ENCODE assay signal across 17 cellular contexts in genomic region chr12:64685605-64686004, GRCh38.
DNase-seq lines count a peak whose midpoint lies in the region; ATAC-seq and TF ChIP-seq lines count a peak whose summit lies in the region.
"Had no signal": no experiment of that assay in that cellular context is flagged by ENCODE, and none has a peak within 500 bp of the region (broad histone marks: within the 10 kb centered on the region; RNA-seq: fewer than 3 reads in every experiment).

No MANE protein-coding gene starts in this region.

- H3K27me3 Mint-ChIP-seq in activated naive CD8-positive, alpha-beta T cell = no peaks in the 10 kb centered on the region
- no peaks in the 10 kb centered on the region for H3K27me3 Mint-ChIP-seq in activated naive CD8-positive, alpha-beta T cell treated with anti-CD3 and anti-CD28 coated beads, Interleukin-2, amount 50 U/mL, for 24 hours
- no peaks in the 10 kb centered on the region for H3K27me3 Mint-ChIP-seq in T-cell
- no peaks in the 10 kb centered on the region for H3K27me3 Mint-ChIP-seq in effector memory CD8-positive, alpha-beta T cell

- WGBS in lower leg skin, 2 donors = 94 to 95% methylated on average over 15 of the region's 15 CpGs

- POLR2A ChIA-PET in T-cell (lab: Charles Lee) = interaction anchor here (0.7 to 1.4 kb wide), 3 partner anchors 15 to 34 kb away, joined by 3 to 6 read pairs (median 6); no protein-coding TSS in a partner anchor

- H3K4me1 Mint-ChIP-seq in activated naive CD8-positive, alpha-beta T cell (ENCODE audit: low read depth) = peaks cover 85% of the 10 kb centered on the region
- peaks cover 81% of the 10 kb centered on the region for H3K4me1 Mint-ChIP-seq in activated naive CD8-positive, alpha-beta T cell treated with anti-CD3 and anti-CD28 coated beads, Interleukin-2, amount 50 U/mL, for 24 hours
- peaks cover 81 to 93% (median 91%) of the 10 kb centered on the region in 3 donors for H3K4me1 Mint-ChIP-seq in T-cell
- peaks cover 47 to 62% of the 10 kb centered on the region in 2 donors for H3K4me1 Mint-ChIP-seq in effector memory CD8-positive, alpha-beta T cell (ENCODE audit: low read depth in 2 of 2)

- H3K9me3 Mint-ChIP-seq in activated naive CD8-positive, alpha-beta T cell (ENCODE audit: low read depth) = no peaks in the 10 kb centered on the region
- H3K9me3 Mint-ChIP-seq in activated naive CD8-positive, alpha-beta T cell treated with anti-CD3 and anti-CD28 coated beads, Interleukin-2, amount 50 U/mL, for 24 hours = peaks cover 4% of the 10 kb centered on the region
- no peaks in the 10 kb centered on the region for H3K9me3 Mint-ChIP-seq in T-cell
- peaks cover 0 to 2% of the 10 kb centered on the region in 2 donors for H3K9me3 Mint-ChIP-seq in effector memory CD8-positive, alpha-beta T cell

- peaks cover 0 to 8% of the 10 kb centered on the region in 2 donors for H3K36me3 ChIP-seq in stomach smooth muscle (ENCODE audit: control insufficient read depth in 2 of 2, insufficient read depth in 2 of 2, low read length in 2 of 2)
- peaks cover 25% of the 10 kb centered on the region for H3K36me3 ChIP-seq in upper lobe of right lung
- H3K36me3 ChIP-seq: gastrocnemius medialis, right lobe of liver had no signal

- no peak for TF ChIP-seq POLR2A in lower leg skin (IDR thresholded peaks at IDR 0.05)

- peak overlapping the region; percentile 46 for H3K4me3 Mint-ChIP-seq in activated naive CD8-positive, alpha-beta T cell
- no peak overlapping the region for H3K4me3 Mint-ChIP-seq in activated naive CD8-positive, alpha-beta T cell treated with anti-CD3 and anti-CD28 coated beads, Interleukin-2, amount 50 U/mL, for 24 hours
- H3K4me3 Mint-ChIP-seq in T-cell = peak overlapping the region; percentile 31 to 64 (median 39)
- peak overlapping the region in 1 of 2 donors; percentile 69 for H3K4me3 Mint-ChIP-seq in effector memory CD8-positive, alpha-beta T cell

- peak overlapping the region; percentile 98 for H3K27ac Mint-ChIP-seq in activated naive CD8-positive, alpha-beta T cell
- no peak overlapping the region for H3K27ac Mint-ChIP-seq in activated naive CD8-positive, alpha-beta T cell treated with anti-CD3 and anti-CD28 coated beads, Interleukin-2, amount 50 U/mL, for 24 hours
- H3K27ac Mint-ChIP-seq in T-cell = peak overlapping the region; percentile 98 to 99
- H3K27ac Mint-ChIP-seq in effector memory CD8-positive, alpha-beta T cell = peak overlapping the region; percentile 77 to 91

- H3K4me1 ChIP-seq in stomach smooth muscle (ENCODE audit: control insufficient read depth, insufficient read depth, low read length) (peaks cover 45% of the 10 kb centered on the region), upper lobe of right lung (peaks cover 35% of the 10 kb centered on the region)

- no peak for TF ChIP-seq CTCF in lower leg skin (IDR thresholded peaks at IDR 0.05)
- TF ChIP-seq CTCF in upper lobe of right lung (IDR thresholded peaks at IDR 0.05) = no peak

- H3K9me3 ChIP-seq in stomach smooth muscle (ENCODE audit: control insufficient read depth in 2 of 2, low read length in 2 of 2) = no peaks in the 10 kb centered on the region
- H3K9me3 ChIP-seq in upper lobe of right lung = no peaks in the 10 kb centered on the region
- H3K9me3 ChIP-seq: gastrocnemius medialis, right lobe of liver had no signal

- ATAC-seq in activated naive CD8-positive, alpha-beta T cell treated with anti-CD3 and anti-CD28 coated beads, Interleukin-2, amount 50 U/mL, for 24 hours = no peak
- ATAC-seq in T-cell (replicated peaks in 1 of 4) (no peak), upper lobe of right lung (no peak)
- ATAC-seq in effector memory CD8-positive, alpha-beta T cell (replicated peaks) = no peak
- ATAC-seq: gastrocnemius medialis; HCT116; right lobe of liver; stimulated activated naive CD8-positive, alpha-beta T cell treated with anti-CD3 and anti-CD28 coated beads, Interleukin-15, Interleukin-2, amounts not matched to agents 100 U/mL and 50 U/mL, for 24 hours had no signal

- intact Hi-C loops in lower leg skin (cut with DNase I; ENCODE audit: low total_unique reads) = no loop called here
- intact Hi-C loops in upper lobe of right lung (cut with DNase I) = no loop called here

- peaks cover 7% of the 10 kb centered on the region for H3K36me3 Mint-ChIP-seq in activated naive CD8-positive, alpha-beta T cell
- peaks cover 41% of the 10 kb centered on the region for H3K36me3 Mint-ChIP-seq in activated naive CD8-positive, alpha-beta T cell treated with anti-CD3 and anti-CD28 coated beads, Interleukin-2, amount 50 U/mL, for 24 hours (ENCODE audit: low read depth)
- peaks cover 51% of the 10 kb centered on the region for H3K36me3 Mint-ChIP-seq in T-cell
- H3K36me3 Mint-ChIP-seq in effector memory CD8-positive, alpha-beta T cell (ENCODE audit: insufficient read depth) = peaks cover 76% of the 10 kb centered on the region

- peak overlapping the region in 1 of 2 donors; percentile 36 for H3K9ac ChIP-seq in stomach smooth muscle (ENCODE audit: low read length in 2 of 2)

- H3K4me3 ChIP-seq in stomach smooth muscle (ENCODE audit: low read length in 2 of 2) (no peak overlapping the region), lower leg skin (ENCODE audit: low read depth, poor library complexity, severe bottlenecking) (no peak overlapping the region), upper lobe of right lung (no peak overlapping the region)
- H3K4me3 ChIP-seq: gastrocnemius medialis, right lobe of liver had no signal

- CTCF ChIA-PET in T-cell (lab: Charles Lee) = interaction anchor here (0.6 to 1.3 kb wide), 4 partner anchors 14 to 136 kb away, joined by 3 to 8 read pairs (median 4); no protein-coding TSS in a partner anchor

- DNase-seq in activated naive CD8-positive, alpha-beta T cell treated with anti-CD3 and anti-CD28 coated beads, Interleukin-2, amount 50 U/mL, for 24 hours = no peak
- DNase-seq in T-cell (no peak), lower leg skin (ENCODE audit: low spot score in 2 of 2) (no peak), upper lobe of right lung (no peak), HT-29 (ENCODE audit: low spot score) (no peak)
- no peak for DNase-seq in effector memory CD8-positive, alpha-beta T cell
- DNase-seq: erythroblast; gastrocnemius medialis; KG1; NCI-H1048; NCI-H2029 treated with DMSO at 0.1 percent for 48 hours; occipital lobe; right lobe of liver; stimulated activated naive CD8-positive, alpha-beta T cell treated with anti-CD3 and anti-CD28 coated beads, Interleukin-15, Interleukin-2, amounts not matched to agents 100 U/mL and 50 U/mL, for 24 hours had no signal

- peak overlapping the region; percentile 74 for H3K27ac ChIP-seq in stomach smooth muscle (ENCODE audit: low read length)
- H3K27ac ChIP-seq in upper lobe of right lung = no peak overlapping the region
- H3K27ac ChIP-seq: gastrocnemius medialis, right lobe of liver had no signal

- H3K27me3 ChIP-seq in stomach smooth muscle (ENCODE audit: control insufficient read depth in 1 of 2, insufficient read depth in 2 of 2, low read length in 2 of 2) (no peaks in the 10 kb centered on the region), upper lobe of right lung (no peaks in the 10 kb centered on the region)
- H3K27me3 ChIP-seq: gastrocnemius medialis, right lobe of liver had no signal
